ENCODE assay signal across 17 cellular contexts in the genomic region with DNA sequence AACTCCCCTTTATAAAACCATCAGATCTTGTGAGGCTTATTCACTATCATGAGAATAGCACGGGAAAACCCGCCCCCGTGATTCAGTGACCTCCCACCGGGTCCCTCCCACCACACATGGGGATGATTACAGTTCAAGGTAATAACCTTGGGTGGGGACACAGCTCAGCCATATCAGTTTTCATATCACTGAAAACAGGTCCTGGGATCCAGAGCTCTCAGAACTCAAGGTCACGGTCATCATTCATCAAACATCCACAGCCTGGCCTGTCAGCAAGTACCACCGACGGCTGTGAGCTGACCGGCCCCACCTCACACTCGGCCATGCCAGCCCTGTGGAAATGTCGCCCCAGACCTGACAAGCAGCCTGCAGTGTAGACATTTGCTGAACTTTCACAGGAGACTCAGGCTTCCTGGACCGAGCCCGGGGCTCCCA. TPM values are rescaled to one million over a fixed set of nuclear protein-coding genes. Genes with fewer than 3 reads are reported as not detected.
"Had no signal": no experiment of that assay in that cellular context is flagged by ENCODE, and none has a peak within 500 bp of the region (broad histone marks: within the 10 kb centered on the region; RNA-seq: fewer than 3 reads in every experiment).

No MANE protein-coding gene starts in this region.

- H3K27ac ChIP-seq: cardiac muscle cell, coronary artery, gastrocnemius medialis, sigmoid colon, thyroid gland, vagina had no signal

- ATAC-seq: activated CD8-positive, alpha-beta T cell treated with anti-CD3 and anti-CD28 coated beads, Interleukin-2, amount 10 ng/mL, durations not matched to agents 7 days and 5 days; gastrocnemius medialis; natural killer cell; T-cell had no signal

- DNase-seq: activated CD4-positive, alpha-beta T cell treated with anti-CD3 and anti-CD28 coated beads for 48 hours; activated CD8-positive, alpha-beta T cell treated with anti-CD3 and anti-CD28 coated beads, Interleukin-2, amount 10 ng/mL, durations not matched to agents 7 days and 5 days; activated naive CD4-positive, alpha-beta T cell treated with anti-CD3 and anti-CD28 coated beads for 36 hours; effector memory CD4-positive, alpha-beta T cell; gastrocnemius medialis; natural killer cell; sigmoid colon; T-cell; T1000; thyroid gland had no signal

- H3K4me1 ChIP-seq: thyroid gland, vagina had no signal

- H3K36me3 ChIP-seq: cardiac muscle cell, gastrocnemius medialis, sigmoid colon, thyroid gland, vagina had no signal

- H3K27me3 ChIP-seq: cardiac muscle cell, gastrocnemius medialis, thyroid gland, vagina had no signal

- H3K4me3 ChIP-seq: cardiac muscle cell, coronary artery, gastrocnemius medialis, sigmoid colon, thyroid gland, vagina had no signal

- H3K9me3 ChIP-seq: gastrocnemius medialis, sigmoid colon, thyroid gland, vagina had no signal

RNA-seq across cellular contexts. Expression of gene FRMD1, which starts 14.1 kb away (rescaled TPM):
- total RNA-seq: activated CD8-positive, alpha-beta T cell treated with anti-CD3 and anti-CD28 coated beads, Interleukin-2, amount 10 ng/mL, durations not matched to agents 7 days and 5 days; activated naive CD4-positive, alpha-beta T cell treated with anti-CD3 and anti-CD28 coated beads for 36 hours; fibroblast of lung; kidney epithelial cell; lung microvascular endothelial cell; natural killer cell; pulmonary artery endothelial cell; T-cell; vagina had no signal
- polyA plus RNA-seq: cardiac muscle cell, fibroblast of lung had no signal
